ENCODE assay signal across 18 cellular contexts in the genomic region with DNA sequence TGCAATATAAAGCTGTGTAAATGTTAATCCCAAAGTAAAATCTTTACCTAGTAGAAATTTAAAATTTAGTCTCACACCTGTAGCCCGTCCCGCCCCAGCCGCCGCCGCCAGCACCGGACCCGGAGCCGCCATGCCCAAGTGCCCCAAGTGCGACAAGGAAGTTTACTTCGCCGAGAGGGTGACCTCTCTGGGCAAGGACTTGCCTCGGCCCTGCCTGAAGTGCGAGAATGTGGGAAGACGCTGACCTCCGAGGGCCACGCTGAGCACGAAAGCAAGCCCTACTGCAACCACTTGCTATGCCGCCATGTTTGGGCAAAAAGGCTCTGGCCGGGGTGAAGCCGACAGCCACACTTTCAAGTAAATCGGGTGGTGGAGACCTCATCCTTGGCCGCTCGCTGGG. TPM values are rescaled to one million over a fixed set of nuclear protein-coding genes. Genes with fewer than 3 reads are reported as not detected.
DNase-seq lines count a peak whose midpoint lies in the region; ATAC-seq, FAIRE-seq and TF ChIP-seq lines count a peak whose summit lies in the region.
"Had no signal": no experiment of that assay in that cellular context is flagged by ENCODE, and none has a peak within 500 bp of the region (broad histone marks: within the 10 kb centered on the region; RNA-seq: fewer than 3 reads in every experiment).

No MANE protein-coding gene starts in this region.

- H3K4me3 Mint-ChIP-seq in H9: no peak overlapping the region
- H3K4me3 Mint-ChIP-seq: CD4-positive, alpha-beta memory T cell had no signal

- H3K9ac ChIP-seq in H9 (ENCODE audit: extremely low read depth, insufficient read length, low read length): no peak overlapping the region
- no peak overlapping the region for H3K9ac ChIP-seq in H1 (replicated peaks in 1 of 4; ENCODE audit: extremely low read depth in 1 of 4, low read depth in 3 of 4, low read length in 3 of 4)
- no peak overlapping the region for H3K9ac ChIP-seq in kidney (ENCODE audit: low read length in 2 of 2)

- no peaks in the 10 kb centered on the region for H3K79me1 ChIP-seq in H9 (ENCODE audit: insufficient read depth, low read depth, low read length, poor library complexity, severe bottlenecking)
- no peaks in the 10 kb centered on the region for H3K79me1 ChIP-seq in H1 (ENCODE audit: low read depth, low read length)

- H4K8ac ChIP-seq in H9 (replicated peaks; ENCODE audit: insufficient read length, low read depth, low read length): no peak overlapping the region
- H4K8ac ChIP-seq in H1 (ENCODE audit: extremely low read depth, insufficient read depth, low read length): no peak overlapping the region

- DNase-seq in H9 (peak; percentile 37), H1 (ENCODE audit: low read depth in 1 of 2, low spot score in 2 of 2) (no peak), kidney (peak; percentile 58), testis (peak; percentile 25), coronary artery (ENCODE audit: low spot score) (no peak), mesenteric fat pad (ENCODE audit: low spot score) (no peak), glomerular visceral epithelial cell (ENCODE audit: extremely low spot score) (no peak)
- DNase-seq: C1 segment of cervical spinal cord; Calu3; CD4-positive, alpha-beta memory T cell; COR-L47; DMS53; DMS79 treated with DMSO at 0.1 percent for 48 hours; GF-D8; HCEC 1CT had no signal

- no peaks in the 10 kb centered on the region for H3K9me3 Mint-ChIP-seq in H9
- H3K9me3 Mint-ChIP-seq: CD4-positive, alpha-beta memory T cell had no signal

- no peak for ATAC-seq in esophagus mucosa

- H3K79me2 ChIP-seq in H9 (ENCODE audit: insufficient read depth, low read length) (no peaks in the 10 kb centered on the region), H1 (ENCODE audit: control insufficient read depth in 1 of 2, insufficient read depth in 2 of 2, low read length in 2 of 2) (no peaks in the 10 kb centered on the region)

- H3K27me3 Mint-ChIP-seq in H9 (ENCODE audit: low read depth): no peaks in the 10 kb centered on the region

- no peak overlapping the region for H3K4ac ChIP-seq in H9 (ENCODE audit: low read depth, low read length)
- H3K4ac ChIP-seq in H1 (replicated peaks; ENCODE audit: insufficient read length, low read depth, low read length): no peak overlapping the region

- H3K4me3 ChIP-seq in H1 (ENCODE audit: extremely low read depth in 1 of 4, insufficient read depth in 2 of 4, low read depth in 3 of 4, low read length in 4 of 4): no peak overlapping the region
- no peak overlapping the region for H3K4me3 ChIP-seq in kidney (ENCODE audit: low read length in 2 of 2)
- peak overlapping the region; percentile 34 to 36 for H3K4me3 ChIP-seq in testis
- no peak overlapping the region for H3K4me3 ChIP-seq in coronary artery

- H2BK5ac ChIP-seq in H9 (ENCODE audit: insufficient read length, low read length): no peak overlapping the region
- no peak overlapping the region for H2BK5ac ChIP-seq in H1 (ENCODE audit: low read depth, low read length)

- no peaks in the 10 kb centered on the region for H3K23me2 ChIP-seq in H9 (ENCODE audit: insufficient read length, low read depth, low read length, poor library complexity, severe bottlenecking)
- H3K23me2 ChIP-seq in H1 (ENCODE audit: low read depth, low read length): no peaks in the 10 kb centered on the region

- H3K18ac ChIP-seq in H9 (ENCODE audit: insufficient read length, low read depth, low read length) (no peak overlapping the region), H1 (ENCODE audit: extremely low read depth, low read length) (no peak overlapping the region)

- intact Hi-C loops in kidney (cut with DNase I): no loop called here
- intact Hi-C loops in testis (cut with DNase I; ENCODE audit: low total_unique reads): no loop called here

- TF ChIP-seq EP300 in H1 (IDR thresholded peaks at IDR 0.05; ENCODE audit: borderline replicate concordance in 1 of 2, low read depth in 2 of 2, low read length in 2 of 2): no peak

- TF ChIP-seq RAD21 in H1 (IDR thresholded peaks at IDR 0.05 in 1 of 2, conservative IDR thresholded peaks at IDR 0.05 in 1 of 2; ENCODE audit: low read depth in 2 of 2, low read length in 2 of 2): no peak

- TF ChIP-seq CTCF in H9 (conservative IDR thresholded peaks at IDR 0.05): no peak
- TF ChIP-seq CTCF in H1 (IDR thresholded peaks at IDR 0.05; ENCODE audit: control extremely low read depth in 1 of 3, insufficient read depth in 1 of 3, low read depth in 1 of 3, low read length in 3 of 3): no peak
- TF ChIP-seq CTCF in kidney (IDR thresholded peaks at IDR 0.05; ENCODE audit: borderline replicate concordance, extremely low read depth, insufficient read depth): no peak
- no peak for TF ChIP-seq CTCF in testis (IDR thresholded peaks at IDR 0.05)
- no peak for TF ChIP-seq CTCF in coronary artery (IDR thresholded peaks at IDR 0.05)

- H3K23ac ChIP-seq in H9 (ENCODE audit: insufficient read length, low read depth, low read length) (no peak overlapping the region), H1 (ENCODE audit: insufficient read length) (no peak overlapping the region)

- H3K56ac ChIP-seq in H9 (ENCODE audit: insufficient read length, low read depth, low read length) (no peak overlapping the region), H1 (replicated peaks; ENCODE audit: insufficient read length, low read depth, low read length) (no peak overlapping the region)

- H3T11ph ChIP-seq in H9 (ENCODE audit: low read length): no peak overlapping the region

- no peaks in the 10 kb centered on the region for H3K9me3 ChIP-seq in H9 (ENCODE audit: control insufficient read depth, low read depth, low read length)
- H3K9me3 ChIP-seq in H1 (ENCODE audit: insufficient read depth in 2 of 2, low read depth in 1 of 2, low read length in 1 of 2): no peaks in the 10 kb centered on the region
- H3K9me3 ChIP-seq in kidney (ENCODE audit: control insufficient read depth in 1 of 2, low read length in 2 of 2): peaks cover 0 to 4% of the 10 kb centered on the region in 2 donors
- H3K9me3 ChIP-seq in testis: no peaks in the 10 kb centered on the region

- no peak overlapping the region for H2BK20ac ChIP-seq in H9 (ENCODE audit: low read depth, low read length, poor library complexity, severe bottlenecking)
- no peak overlapping the region for H2BK20ac ChIP-seq in H1 (ENCODE audit: low read length)

- H2AK5ac ChIP-seq in H9 (ENCODE audit: insufficient read length, low read length) (no peak overlapping the region), H1 (ENCODE audit: low read depth, low read length) (no peak overlapping the region)

- H2AFZ ChIP-seq in H9 (ENCODE audit: low read length) (no peak overlapping the region), H1 (ENCODE audit: low read length) (no peak overlapping the region; the same call in 1 of the 2 replicates)

- H4K91ac ChIP-seq in H9 (ENCODE audit: insufficient read length, low read depth, low read length): no peak overlapping the region
- H4K91ac ChIP-seq in H1 (replicated peaks; ENCODE audit: insufficient read length, low read length): no peak overlapping the region

- H3K36me3 ChIP-seq in H1 (ENCODE audit: control insufficient read depth in 2 of 4, insufficient read depth in 4 of 4, low read length in 3 of 4): no peaks in the 10 kb centered on the region
- no peaks in the 10 kb centered on the region for H3K36me3 ChIP-seq in kidney (ENCODE audit: control insufficient read depth in 1 of 2, insufficient read depth in 2 of 2, low read length in 2 of 2)
- no peaks in the 10 kb centered on the region for H3K36me3 ChIP-seq in testis (ENCODE audit: low read depth, missing control alignments)

- no peak overlapping the region for H2BK12ac ChIP-seq in H9 (ENCODE audit: insufficient read length, low read depth, low read length)
- no peak overlapping the region for H2BK12ac ChIP-seq in H1 (ENCODE audit: low read depth, low read length)

- WGBS in H9 (ENCODE audit: extremely low coverage, insufficient read length, low lambda C conversion rate): no CpG with 5 or more reads among the region's 23 CpGs
- 88% methylated on average over 19 of the region's 23 CpGs; no CpG with 5 or more reads in 1 of the 2 experiments for WGBS in H1 (ENCODE audit: extremely low coverage in 1 of 2, insufficient coverage in 1 of 2, insufficient read length in 1 of 2, insufficient replicate concordance in 2 of 2, low coverage in 1 of 2, low lambda C conversion rate in 2 of 2, missing lambda C conversion rate in 1 of 2), 2 experiments
- 66 to 82% methylated on average over 10 to 23 of the region's 23 CpGs for WGBS in testis, 2 donors

- H2BK15ac ChIP-seq in H9 (ENCODE audit: low read depth, low read length) (no peak overlapping the region), H1 (ENCODE audit: low read length) (no peak overlapping the region)

- H3K27ac Mint-ChIP-seq in H9: no peak overlapping the region

- H3K36me3 Mint-ChIP-seq in H9 (ENCODE audit: insufficient read depth in 1 of 3, low read depth in 3 of 3): no peaks in the 10 kb centered on the region
- H3K36me3 Mint-ChIP-seq: CD4-positive, alpha-beta memory T cell had no signal

- CTCF ChIA-PET in H1 (lab: Charles Lee; ENCODE audit: partially characterized antibody): no interaction called here

- H3K4me1 ChIP-seq in H9 (ENCODE audit: insufficient read depth, low read length): no peaks in the 10 kb centered on the region
- no peaks in the 10 kb centered on the region for H3K4me1 ChIP-seq in H1 (replicated peaks in 1 of 4; ENCODE audit: control insufficient read depth in 3 of 4, insufficient read depth in 4 of 4, low read length in 3 of 4)
- no peaks in the 10 kb centered on the region for H3K4me1 ChIP-seq in kidney (ENCODE audit: control insufficient read depth in 1 of 2, insufficient read depth in 1 of 2, low read depth in 1 of 2, low read length in 2 of 2)
- no peaks in the 10 kb centered on the region for H3K4me1 ChIP-seq in testis

- H4K5ac ChIP-seq in H9 (ENCODE audit: insufficient read length, low read depth, low read length): no peak overlapping the region
- H4K5ac ChIP-seq in H1 (ENCODE audit: insufficient read length, low read depth, low read length): no peak overlapping the region

- no peaks in the 10 kb centered on the region for H3K4me1 Mint-ChIP-seq in H9

- no peak overlapping the region for H3K27ac ChIP-seq in H9 (ENCODE audit: insufficient read length, low read depth, low read length)
- H3K27ac ChIP-seq in H1 (ENCODE audit: low read depth, low read length): no peak overlapping the region
- H3K27ac ChIP-seq in kidney (ENCODE audit: low read depth in 2 of 2, low read length in 2 of 2): no peak overlapping the region
- H3K27ac ChIP-seq in testis: no peak overlapping the region
- H3K27ac ChIP-seq in coronary artery: no peak overlapping the region

- TF ChIP-seq POLR2A in H1 (IDR thresholded peaks at IDR 0.05; ENCODE audit: control extremely low read depth in 1 of 2, low read depth in 2 of 2, low read length in 2 of 2) (no peak), testis (IDR thresholded peaks at IDR 0.05) (no peak)

- H3K14ac ChIP-seq in H9 (ENCODE audit: insufficient read depth, low read length) (no peak overlapping the region), H1 (ENCODE audit: insufficient read length) (no peak overlapping the region)

- H2BK120ac ChIP-seq in H9 (ENCODE audit: low read depth, low read length, poor library complexity, severe bottlenecking) (no peak overlapping the region), H1 (replicated peaks; ENCODE audit: low read depth, low read length) (no peak overlapping the region)

- H3K27me3 ChIP-seq in H9 (ENCODE audit: insufficient read depth, low read length) (no peaks in the 10 kb centered on the region), H1 (replicated peaks in 1 of 4; ENCODE audit: control insufficient read depth in 3 of 4, extremely low read depth in 1 of 4, insufficient read depth in 3 of 4, low read length in 3 of 4) (no peaks in the 10 kb centered on the region), testis (no peaks in the 10 kb centered on the region)

- POLR2A ChIA-PET in H1 (lab: Charles Lee; ENCODE audit: partially characterized antibody): no interaction called here

- no peak overlapping the region for H3K4me2 ChIP-seq in H9 (ENCODE audit: insufficient read depth, insufficient read length, low read length)
- no peak overlapping the region for H3K4me2 ChIP-seq in H1 (ENCODE audit: insufficient read depth in 1 of 2, low read depth in 2 of 2, low read length in 2 of 2)

- FAIRE-seq in H1 (lab: Jason Lieb, UNC) (no peak), kidney (lab: Jason Lieb, UNC) (no peak)
- FAIRE-seq: GM12891, GM18507 had no signal

- no peaks in the 10 kb centered on the region for H4K20me1 ChIP-seq in H9 (ENCODE audit: control insufficient read depth, insufficient read depth, insufficient read length)
- H4K20me1 ChIP-seq in H1 (replicated peaks in 1 of 2; ENCODE audit: control insufficient read depth in 1 of 2, insufficient read depth in 2 of 2, low read length in 2 of 2): no peaks in the 10 kb centered on the region

RNA-seq across cellular contexts. Expression of gene TOP2B, which starts 22.1 kb away (rescaled TPM):
- total RNA-seq in H9 (2021) (170 and 181 TPM in 2 replicates), kidney (109 TPM), testis (10 to 100 TPM; 76.9 to 86.5 TPM), mesenteric fat pad (72.0 TPM), esophagus mucosa (52.7 TPM)
- 188 and 206 TPM in 2 replicates for total RNA-seq in H1 (2021; fragmentation: NEBNext Ultra II Directional; extraction: Animal tissue kit (Norgen Biotek cat#: 25700))
- polyA plus RNA-seq in H1 (2011; rRNA removed) (15.7 and 34.9 TPM in 2 replicates), kidney (ENCODE audit: insufficient read depth, low read depth, low replicate concordance) (55.0 TPM), testis (ENCODE audit: insufficient read depth, low read depth, low replicate concordance) (46.4 TPM)
- polyA plus RNA-seq in H1 (2011; cell fraction: cytosol; rRNA removed): 48.9 TPM
- polyA plus RNA-seq in H1 (2011; cell fraction: nucleus; rRNA removed): 11.0 TPM
- 76.4 to 122 TPM (median 87.1 TPM) in 4 replicates for polyA plus RNA-seq in H1 (2012, experiment 1 of 2)
- polyA plus RNA-seq in H1 (2012, experiment 2 of 2): 7.2 TPM
- 84.6 TPM for polyA plus RNA-seq in H1 (2013, experiment 1 of 2)
- polyA plus RNA-seq in H1 (2013, experiment 2 of 2): 82.5 TPM
- polyA minus RNA-seq in H1 (2011; rRNA and poly(A)+ RNA removed): 37.9 and 44.5 TPM in 2 replicates
- 49.3 TPM for polyA minus RNA-seq in H1 (2011; cell fraction: cytosol; rRNA and poly(A)+ RNA removed)
- polyA minus RNA-seq in H1 (2011; cell fraction: nucleus; rRNA and poly(A)+ RNA removed): 59.0 TPM

Comparison
In these comparisons a context has a peak if more than half of its experiments do, and no peak if none do; other contexts are left out.
1. DNase-seq: peak in H9 (single experiment), kidney (single experiment) and testis (single experiment); none in H1 (0 of 2), coronary artery (single experiment), mesenteric fat pad (single experiment) and glomerular visceral epithelial cell (single experiment).
2. H3K4me3 ChIP-seq: peak in testis (2 of 2); none in H1 (0 of 4), kidney (0 of 2) and coronary artery (single experiment).